In genomic region chr20:34676642-34677373, GRCh38 we compare ENCODE assay signal across 8 cellular contexts. TPM values are rescaled to one million over a fixed set of nuclear protein-coding genes. Genes with fewer than 3 reads are reported as not detected.
DNase-seq lines count a peak whose midpoint lies in the region; ATAC-seq and TF ChIP-seq lines count a peak whose summit lies in the region.

PIGU (minus strand) TSS chr20:34677092; CDS start chr20:34677085, 7 bp downstream.

- no peak within 1 kb of the TSS for H4K91ac ChIP-seq in mesenchymal stem cell (ENCODE audit: low read length)

- H3K4me1 Mint-ChIP-seq in effector memory CD8-positive, alpha-beta T cell (ENCODE audit: low read depth in 2 of 2): peaks cover 6 to 11% of the 10 kb centered on the region in 2 donors

- peak within 1 kb of the TSS; percentile 82 to 95 for H3K27ac Mint-ChIP-seq in effector memory CD8-positive, alpha-beta T cell

- H3K14ac ChIP-seq in mesenchymal stem cell (ENCODE audit: low read length in 2 of 2): peak within 1 kb of the TSS in 1 of 2 experiments; percentile 86

- WGBS in mesenchymal stem cell: under 1% methylated on average over 60 of the region's 64 CpGs

- DNase-seq in COLO829 (ENCODE audit: low spot score): peak; percentile 96
- peak; percentile 94 for DNase-seq in GM20000 (ENCODE audit: low spot score)
- peak; percentile 99 for DNase-seq in HT-29 (ENCODE audit: low spot score)
- DNase-seq in NOMO-1 (lab: John Stamatoyannopoulos, UW; ENCODE audit: unreplicated experiment in 2 of 2): peak; percentile 98 to 99
- DNase-seq in activated CD8-positive, alpha-beta memory T cell treated with anti-CD3 and anti-CD28 coated beads for 4 hours (ENCODE audit: low read depth in 2 of 2): peak; percentile 93 to 94
- peak; percentile 94 to 95 (median 95) for DNase-seq in effector memory CD8-positive, alpha-beta T cell
- DNase-seq in mesenchymal stem cell: peak; percentile 95
- peak; percentile 96 for DNase-seq in stimulated activated CD8-positive, alpha-beta memory T cell treated with anti-CD3 and anti-CD28 coated beads, Interleukin-12 subunit alpha, Interleukin-12 subunit beta, amount 100 ng/mL, for 4 hours (ENCODE audit: low read depth)

- peak within 1 kb of the TSS; percentile 90 for H3K4me2 ChIP-seq in mesenchymal stem cell (ENCODE audit: low read length, poor library complexity, severe bottlenecking)

- peaks cover 2% of the 10 kb centered on the region for H3K4me1 ChIP-seq in mesenchymal stem cell (ENCODE audit: control insufficient read depth, insufficient read depth, low read depth, low read length)

- H3K9me3 Mint-ChIP-seq in effector memory CD8-positive, alpha-beta T cell: no peaks in the 10 kb centered on the region

- peaks cover 17% of the 10 kb centered on the region for H3K36me3 Mint-ChIP-seq in effector memory CD8-positive, alpha-beta T cell (ENCODE audit: insufficient read depth)

- H2BK12ac ChIP-seq in mesenchymal stem cell (ENCODE audit: low read length in 2 of 2): no peak within 1 kb of the TSS

- H2AFZ ChIP-seq in mesenchymal stem cell (ENCODE audit: low read depth, low read length): peak within 1 kb of the TSS; percentile 100

- H3K4me3 Mint-ChIP-seq in effector memory CD8-positive, alpha-beta T cell: peak within 1 kb of the TSS; percentile 95 to 98

- peak within 1 kb of the TSS; percentile 56 for H3K27ac ChIP-seq in mesenchymal stem cell (ENCODE audit: low read length, poor library complexity, severe bottlenecking)

- no peak within 1 kb of the TSS for H2BK5ac ChIP-seq in mesenchymal stem cell (ENCODE audit: low read depth, low read length, poor library complexity, severe bottlenecking)

- H3K36me3 ChIP-seq in mesenchymal stem cell (ENCODE audit: control insufficient read depth in 1 of 2, insufficient read depth in 2 of 2, low read depth in 1 of 2, low read length in 2 of 2): no peaks in the 10 kb centered on the region

- H3K79me1 ChIP-seq in mesenchymal stem cell (replicated peaks; ENCODE audit: low read length, poor library complexity, severe bottlenecking): peaks cover 5% of the 10 kb centered on the region

- no peaks in the 10 kb centered on the region for H3K27me3 Mint-ChIP-seq in effector memory CD8-positive, alpha-beta T cell

- peak within 1 kb of the TSS; percentile 85 for H3K9ac ChIP-seq in mesenchymal stem cell (ENCODE audit: low read length)

- no peak within 1 kb of the TSS for H3K23ac ChIP-seq in mesenchymal stem cell (ENCODE audit: low read length in 2 of 2)

- H2BK15ac ChIP-seq in mesenchymal stem cell (ENCODE audit: low read depth, poor library complexity, severe bottlenecking): no peak within 1 kb of the TSS

- H3K4ac ChIP-seq in mesenchymal stem cell (ENCODE audit: low read depth in 1 of 2, low read length in 2 of 2): peak within 1 kb of the TSS in 1 of 2 experiments; percentile 61

- no peaks in the 10 kb centered on the region for H3K27me3 ChIP-seq in mesenchymal stem cell (ENCODE audit: control insufficient read depth in 1 of 2, insufficient read depth in 1 of 2, low read length in 2 of 2)

- ATAC-seq in effector memory CD8-positive, alpha-beta T cell (replicated peaks): peak; percentile 95

- no peak within 1 kb of the TSS for H2BK120ac ChIP-seq in mesenchymal stem cell (ENCODE audit: low read depth, low read length)

- peak within 1 kb of the TSS in 1 of 2 experiments; percentile 93 for H3K18ac ChIP-seq in mesenchymal stem cell (ENCODE audit: low read depth in 1 of 2, low read length in 2 of 2)

- H3K4me3 ChIP-seq in mesenchymal stem cell (ENCODE audit: insufficient read depth in 1 of 2, low read depth in 1 of 2, low read length in 2 of 2): peak within 1 kb of the TSS; percentile 84 to 95

- H2AK5ac ChIP-seq in mesenchymal stem cell (ENCODE audit: low read length, severe bottlenecking): no peak within 1 kb of the TSS

- H4K8ac ChIP-seq in mesenchymal stem cell (ENCODE audit: low read length): peak within 1 kb of the TSS; percentile 97

- TF ChIP-seq CTCF in GM20000 (IDR thresholded peaks at IDR 0.05; ENCODE audit: extremely low read depth, missing control alignments): no peak

- no peaks in the 10 kb centered on the region for H3K9me3 ChIP-seq in mesenchymal stem cell (ENCODE audit: control insufficient read depth, low read length)

RNA-seq across cellular contexts. Expression of gene PIGU, which starts in this region (rescaled TPM):
- total RNA-seq in HT-29 (2014; rRNA removed; shearing (Covaris generic)): 28.9 and 36.2 TPM in 2 replicates
- 22.2 TPM for polyA plus RNA-seq in mesenchymal stem cell (2013, experiment 1 of 2)
- polyA plus RNA-seq in mesenchymal stem cell (2013, experiment 2 of 2): 23.9 TPM

Comparison
In these comparisons a context has a peak if more than half of its experiments do, and no peak if none do; other contexts are left out.
1. Peak in every context shown above with its lines: DNase-seq, ATAC-seq, H3K4me3 ChIP-seq and H3K27ac ChIP-seq.